ENCODE assay signal across 7 cellular contexts in genomic region chr12:67069451-67070306, GRCh38.
DNase-seq lines count a peak whose midpoint lies in the region; TF ChIP-seq lines count a peak whose summit lies in the region.

No MANE protein-coding gene starts in this region.

- H3K36me3 Mint-ChIP-seq in endodermal cell (ENCODE audit: low read depth), result no peaks in the 10 kb centered on the region

- H3K27me3 ChIP-seq in HAP-1 (ENCODE audit: low read depth) (no peaks in the 10 kb centered on the region), endodermal cell (ENCODE audit: control insufficient read depth, insufficient read depth, low read length, poor library complexity, severe bottlenecking) (peaks cover 24% of the 10 kb centered on the region), muscle layer of duodenum (ENCODE audit: low read depth, low read length) (peaks cover 4% of the 10 kb centered on the region), thyroid gland (no peaks in the 10 kb centered on the region)

- H3K36me3 ChIP-seq in HAP-1 (replicated peaks) (no peaks in the 10 kb centered on the region), endodermal cell (ENCODE audit: control insufficient read depth, insufficient read depth, low read length) (no peaks in the 10 kb centered on the region), muscle layer of duodenum (ENCODE audit: control insufficient read depth in 1 of 2, insufficient read depth in 2 of 2, low read length in 2 of 2) (no peaks in the 10 kb centered on the region), thyroid gland (no peaks in the 10 kb centered on the region)

- peaks cover 43% of the 10 kb centered on the region for H3K27me3 Mint-ChIP-seq in endodermal cell (ENCODE audit: insufficient read depth)

- H3K9me3 ChIP-seq in HAP-1 (no peaks in the 10 kb centered on the region), endodermal cell (ENCODE audit: control insufficient read depth, low read length) (no peaks in the 10 kb centered on the region), muscle layer of duodenum (ENCODE audit: control insufficient read depth in 1 of 2, low read length in 2 of 2) (no peaks in the 10 kb centered on the region), thyroid gland (no peaks in the 10 kb centered on the region)

- peak overlapping the region; percentile 85 for H3K4me3 Mint-ChIP-seq in endodermal cell

- no peaks in the 10 kb centered on the region; the same call in 1 of the 2 replicates for H3K4me1 ChIP-seq in HAP-1
- no peaks in the 10 kb centered on the region for H3K4me1 ChIP-seq in endodermal cell (ENCODE audit: control insufficient read depth, insufficient read depth, low read length)
- H3K4me1 ChIP-seq in muscle layer of duodenum (ENCODE audit: control insufficient read depth in 1 of 2, insufficient read depth in 2 of 2, low read length in 2 of 2), result peaks cover 0 to 9% of the 10 kb centered on the region in 2 donors
- peaks cover 8 to 10% of the 10 kb centered on the region in 2 donors for H3K4me1 ChIP-seq in thyroid gland

- in situ Hi-C loops in HAP-1 (cut with MboI; ENCODE audit: low sequenced_read_pairs), result no loop called here

- peak in 1 of 2 donors; percentile 69 for TF ChIP-seq POLR2A in thyroid gland (IDR thresholded peaks at IDR 0.05)

- TF ChIP-seq CTCF in GM12875 (IDR thresholded peaks at IDR 0.05; ENCODE audit: borderline replicate concordance, insufficient read depth, low read depth, low read length) (peak; percentile 12; the same call in 1 of the 2 replicates), endodermal cell (conservative IDR thresholded peaks at IDR 0.05) (peak; percentile 43), thyroid gland (IDR thresholded peaks at IDR 0.05) (peak in 2 of 6 experiments; percentile 17 to 23)

- H3K9ac ChIP-seq in endodermal cell (ENCODE audit: extremely low read depth, low read length, poor library complexity, severe bottlenecking), result peak overlapping the region; percentile 39

- peak overlapping the region; percentile 35 for H3K4me3 ChIP-seq in GM12875 (ENCODE audit: low read depth, low read length)
- peak overlapping the region; percentile 50 for H3K4me3 ChIP-seq in HAP-1
- H3K4me3 ChIP-seq in endodermal cell (ENCODE audit: low read length), result peak overlapping the region; percentile 90
- H3K4me3 ChIP-seq in muscle layer of duodenum (ENCODE audit: low read depth in 1 of 2, low read length in 2 of 2), result peak overlapping the region; percentile 52 to 72
- peak overlapping the region in 2 of 3 donors; percentile 51 to 53 for H3K4me3 ChIP-seq in thyroid gland (replicated peaks in 1 of 3)

- DNase-seq in HAP-1 (ENCODE audit: low spot score in 2 of 2) (peak; percentile 25 to 71), NCI-H1105 (lab: John Stamatoyannopoulos, UW) (peak; percentile 43), endodermal cell (peak; percentile 93), thyroid gland (peak; percentile 63 to 64)
- peak; percentile 54 for DNase-seq in activated CD4-positive, alpha-beta T cell treated with anti-CD3 and anti-CD28 coated beads for 48 hours

- H3K27ac Mint-ChIP-seq in endodermal cell, result peak overlapping the region; percentile 88

- 0 to 1% methylated on average over 20 to 68 of the region's 68 CpGs for WGBS in endodermal cell (ENCODE audit: insufficient coverage in 1 of 2, insufficient read length in 1 of 2), 2 experiments
- 5% methylated on average over 12 to 16 of the region's 68 CpGs for WGBS in thyroid gland, 2 donors

- H3K4me1 Mint-ChIP-seq in endodermal cell, result peaks cover 19% of the 10 kb centered on the region

- no peaks in the 10 kb centered on the region for H3K9me3 Mint-ChIP-seq in endodermal cell

- H3K27ac ChIP-seq in endodermal cell (ENCODE audit: low read depth, low read length) (peak overlapping the region; percentile 53), muscle layer of duodenum (ENCODE audit: low read length) (no peak overlapping the region), thyroid gland (peak overlapping the region in 2 of 3 donors; percentile 56 to 81)

- intact Hi-C loops in thyroid gland (cut with DNase I), result no loop called here

Comparison
In these comparisons a context has a peak if more than half of its experiments do, and no peak if none do; other contexts are left out.
1. H3K4me3 ChIP-seq: peak in every context shown above with its lines; median percentile 90 in endodermal cell; 62 in muscle layer of duodenum; 52 in thyroid gland; 50 in HAP-1; 35 in GM12875.
2. DNase-seq: peak in every context shown above with its lines; median percentile 93 in endodermal cell; 64 in thyroid gland; 54 in activated CD4-positive, alpha-beta T cell treated with anti-CD3 and anti-CD28 coated beads for 48 hours; 48 in HAP-1; 43 in NCI-H1105.